In the genomic region with DNA sequence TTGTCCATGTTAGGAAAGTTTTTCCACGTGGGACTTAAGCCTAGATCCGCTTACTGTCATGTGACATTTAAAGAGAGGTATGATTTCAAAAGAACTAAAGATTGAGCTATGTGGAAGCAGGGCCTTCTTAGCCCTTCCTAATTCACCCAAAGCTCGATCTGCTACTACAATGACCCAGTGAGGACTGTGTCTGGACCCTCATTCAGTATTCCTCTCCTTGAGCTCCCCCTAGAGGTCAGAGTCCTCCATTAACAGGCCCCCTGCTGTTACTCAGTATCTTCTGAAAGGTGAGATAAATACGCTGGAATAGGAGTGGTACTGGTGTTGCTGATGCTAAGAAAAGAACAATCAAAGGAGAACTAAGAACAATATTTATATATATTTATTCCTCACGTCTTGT, we compare ENCODE assay signal across 9 cellular contexts.
A peak's percentile ranks its signal among the peaks of the same experiment; 100 is the strongest.
DNase-seq lines count a peak whose midpoint lies in the region; ATAC-seq and TF ChIP-seq lines count a peak whose summit lies in the region.
"Had no signal": no experiment of that assay in that cellular context is flagged by ENCODE, and none has a peak within 500 bp of the region (broad histone marks: within the 10 kb centered on the region; RNA-seq: fewer than 3 reads in every experiment).

No MANE protein-coding gene starts in this region.

- WGBS in right lobe of liver (ENCODE audit: insufficient coverage, low coverage, low lambda C conversion rate, missing lambda C conversion rate): 19% methylated on average over 5 of the region's 5 CpGs
- 46 to 47% methylated on average over 5 of the region's 5 CpGs for WGBS in aorta, 2 donors

- H3K36me3 ChIP-seq in right lobe of liver (no peaks in the 10 kb centered on the region), aorta (ENCODE audit: control insufficient read depth in 1 of 2, insufficient read depth in 2 of 2, low read length in 1 of 2) (no peaks in the 10 kb centered on the region)
- H3K36me3 ChIP-seq: BLaER1 had no signal

- H3K27me3 ChIP-seq in right lobe of liver (no peaks in the 10 kb centered on the region), aorta (ENCODE audit: control insufficient read depth in 1 of 2, insufficient read depth in 2 of 2, low read length in 1 of 2) (no peaks in the 10 kb centered on the region)
- H3K27me3 ChIP-seq: BLaER1 had no signal

- H3K4me3 ChIP-seq in choroid plexus epithelial cell (ENCODE audit: low read depth, low read length) (no peak overlapping the region), right lobe of liver (no peak overlapping the region), aorta (ENCODE audit: low read length in 2 of 2) (no peak overlapping the region)
- H3K4me3 ChIP-seq: BLaER1 had no signal

- H3K9me3 ChIP-seq in right lobe of liver: no peaks in the 10 kb centered on the region
- H3K9me3 ChIP-seq in aorta (ENCODE audit: control insufficient read depth, low read length): no peaks in the 10 kb centered on the region
- H3K9me3 ChIP-seq: BLaER1 had no signal

- DNase-seq in NCI-H1436 (lab: John Stamatoyannopoulos, UW) (peak; percentile 32), NCI-H1436 treated with DMSO at 0.1 percent for 48 hours (lab: John Stamatoyannopoulos, UW) (no peak), OCI-M2 (lab: John Stamatoyannopoulos, UW; ENCODE audit: unreplicated experiment) (peak; percentile 9), choroid plexus epithelial cell (ENCODE audit: low read depth) (peak; percentile 86), right lobe of liver (no peak), aorta (peak in 1 of 2 donors; percentile 51)

- intact Hi-C loops in right lobe of liver (cut with DNase I) (no loop called here), aorta (cut with DNase I) (loop anchor here (2.0 to 5.0 kb wide), 2 partner anchors 412 to 419 kb away; partner anchors contain the start of gene GJA1 (in 1 of the 2))

- TF ChIP-seq CTCF in choroid plexus epithelial cell (conservative IDR thresholded peaks at IDR 0.05; ENCODE audit: low read depth, low read length) (peak; percentile 87), right lobe of liver (IDR thresholded peaks at IDR 0.05) (peak; percentile 34 to 56 (median 51))

- H3K27ac ChIP-seq in right lobe of liver (no peak overlapping the region), aorta (ENCODE audit: low read depth in 1 of 2, low read length in 2 of 2) (no peak overlapping the region)
- H3K27ac ChIP-seq: BLaER1 had no signal

- H3K4me1 ChIP-seq in right lobe of liver (no peaks in the 10 kb centered on the region), aorta (ENCODE audit: control insufficient read depth in 1 of 2, insufficient read depth in 2 of 2, low read length in 2 of 2) (peaks cover 1 to 4% of the 10 kb centered on the region in 2 donors)

- no peak for TF ChIP-seq POLR2A in right lobe of liver (IDR thresholded peaks at IDR 0.05)

- ATAC-seq in GM21360 (IDR thresholded peaks at IDR 0.05; ENCODE audit: unreplicated experiment): peak; percentile 97
- peak; percentile 90 for ATAC-seq in HG03469 (IDR thresholded peaks at IDR 0.05; ENCODE audit: unreplicated experiment)
- peak; percentile 71 to 86 (median 76) for ATAC-seq in right lobe of liver
- ATAC-seq in aorta (ENCODE audit: low FRiP score): peak; percentile 89

Comparison
In these comparisons a context has a peak if more than half of its experiments do, and no peak if none do; other contexts are left out.
1. DNase-seq: peak in NCI-H1436 (single experiment), OCI-M2 (single experiment) and choroid plexus epithelial cell (single experiment); none in NCI-H1436 treated with DMSO at 0.1 percent for 48 hours (single experiment) and right lobe of liver (0 of 3).
2. intact Hi-C loops: an anchor here in aorta (2.0 to 5.0 kb wide); none called in right lobe of liver.
3. Peak in every context shown above with its lines, with median percentiles within 50 percentile points of each other: ATAC-seq.